27 cellular contexts compared by ENCODE assay signal in genomic region chr1:28855046-28855445, GRCh38. TPM values are rescaled to one million over a fixed set of nuclear protein-coding genes. Genes with fewer than 3 reads are reported as not detected.
DNase-seq lines count a peak whose midpoint lies in the region; ATAC-seq and TF ChIP-seq lines count a peak whose summit lies in the region.
"Had no signal": no experiment of that assay in that cellular context is flagged by ENCODE, and none has a peak within 500 bp of the region (broad histone marks: within the 10 kb centered on the region; RNA-seq: fewer than 3 reads in every experiment).

No MANE protein-coding gene starts in this region.

- H4K91ac ChIP-seq in mesenchymal stem cell (ENCODE audit: low read length): no peak overlapping the region

- no peaks in the 10 kb centered on the region for H3K9me3 Mint-ChIP-seq in stimulated activated naive CD8-positive, alpha-beta T cell treated with anti-CD3 and anti-CD28 coated beads, Interleukin-15, amount 100 ng/mL, for 72 hours
- H3K9me3 Mint-ChIP-seq: CD8-positive, alpha-beta T cell had no signal

- H3K27me3 ChIP-seq in mesenchymal stem cell (ENCODE audit: control insufficient read depth in 1 of 2, insufficient read depth in 1 of 2, low read length in 2 of 2) (peaks cover 38% of the 10 kb centered on the region in 2 experiments), MM.1S (replicated peaks; ENCODE audit: insufficient read depth, low read length) (no peaks in the 10 kb centered on the region; the same call in 1 of the 2 replicates)
- H3K27me3 ChIP-seq: SJCRH30 had no signal

- no peak overlapping the region for H3K18ac ChIP-seq in mesenchymal stem cell (ENCODE audit: low read depth in 1 of 2, low read length in 2 of 2)

- H3K79me1 ChIP-seq in mesenchymal stem cell (replicated peaks; ENCODE audit: low read length, poor library complexity, severe bottlenecking): no peaks in the 10 kb centered on the region

- no peak overlapping the region for H2BK15ac ChIP-seq in mesenchymal stem cell (ENCODE audit: low read depth, poor library complexity, severe bottlenecking)

- no peak overlapping the region for H4K8ac ChIP-seq in mesenchymal stem cell (ENCODE audit: low read length)

- H4K20me1 ChIP-seq in MM.1S (ENCODE audit: insufficient read depth, low read length): no peaks in the 10 kb centered on the region

- H3K23ac ChIP-seq in mesenchymal stem cell (ENCODE audit: low read length in 2 of 2): no peak overlapping the region

- H3K36me3 ChIP-seq in mesenchymal stem cell (ENCODE audit: control insufficient read depth in 1 of 2, insufficient read depth in 2 of 2, low read depth in 1 of 2, low read length in 2 of 2) (no peaks in the 10 kb centered on the region), MM.1S (replicated peaks; ENCODE audit: insufficient read depth, low read length) (no peaks in the 10 kb centered on the region)

- DNase-seq in stimulated activated naive CD8-positive, alpha-beta T cell treated with anti-CD3 and anti-CD28 coated beads, Interleukin-15, Interleukin-2, amounts not matched to agents 100 U/mL and 50 U/mL, for 24 hours: no peak
- no peak for DNase-seq in stimulated activated naive CD8-positive, alpha-beta T cell treated with anti-CD3 and anti-CD28 coated beads, Interleukin-15, amount 100 ng/mL, for 72 hours
- DNase-seq in T-helper 17 cell: no peak
- no peak for DNase-seq in mesenchymal stem cell
- DNase-seq in ecto neural progenitor cell (ENCODE audit: low spot score): no peak
- DNase-seq in MM.1S: no peak
- no peak for DNase-seq in activated CD4-positive, CD25-positive, alpha-beta regulatory T cell (lab: John Stamatoyannopoulos, UW)
- DNase-seq: CD8-positive, alpha-beta T cell; DMS 273 treated with DMSO at 0.1 percent for 48 hours; DMS79; EL; GDM1; GOT3; IMR-90; MV-4-11; NCI-H1105; NCI-H1436 treated with DMSO at 0.1 percent for 48 hours; NCI-H187 treated with DMSO at 0.1 percent for 48 hours; NCI-H2107; NCI-H446; NCI-H524 treated with DMSO at 0.1 percent for 48 hours; NK-92 treated with Interleukin-12 subunit alpha and Interleukin-12 subunit beta, amount 100 ng/mL, for 24 hours; PC-3 had no signal

- H3K4ac ChIP-seq in mesenchymal stem cell (ENCODE audit: low read depth in 1 of 2, low read length in 2 of 2): no peak overlapping the region

- H3K27ac ChIP-seq in mesenchymal stem cell (ENCODE audit: low read length, poor library complexity, severe bottlenecking) (no peak overlapping the region), MM.1S (ENCODE audit: low read length) (no peak overlapping the region)
- H3K27ac ChIP-seq: C4-2B, KMS-11, SJCRH30 had no signal

- H3K14ac ChIP-seq in mesenchymal stem cell (ENCODE audit: low read length in 2 of 2): no peak overlapping the region

- 90% methylated on average over 8 of the region's 8 CpGs for WGBS in mesenchymal stem cell

- no peak overlapping the region for H2BK120ac ChIP-seq in mesenchymal stem cell (ENCODE audit: low read depth, low read length)

- ATAC-seq in stimulated activated naive CD8-positive, alpha-beta T cell treated with anti-CD3 and anti-CD28 coated beads, Interleukin-15, Interleukin-2, amounts not matched to agents 100 U/mL and 50 U/mL, for 24 hours: peak; percentile 19
- no peak for ATAC-seq in stimulated activated naive CD8-positive, alpha-beta T cell treated with anti-CD3 and anti-CD28 coated beads, Interleukin-15, amount 100 ng/mL, for 72 hours
- ATAC-seq in T-helper 17 cell: no peak
- ATAC-seq: CD8-positive, alpha-beta T cell; PC-3; SK-N-SH treated with all-trans-retinoic acid at 6 μM for 48 hours had no signal

- H2BK12ac ChIP-seq in mesenchymal stem cell (ENCODE audit: low read length in 2 of 2): no peak overlapping the region

- H2BK5ac ChIP-seq in mesenchymal stem cell (ENCODE audit: low read depth, low read length, poor library complexity, severe bottlenecking): no peak overlapping the region

- H3K4me3 ChIP-seq in mesenchymal stem cell (ENCODE audit: insufficient read depth in 1 of 2, low read depth in 1 of 2, low read length in 2 of 2) (no peak overlapping the region), MM.1S (ENCODE audit: low read length) (no peak overlapping the region)
- H3K4me3 ChIP-seq: SJCRH30 had no signal

- H3K9me3 ChIP-seq in T-helper 17 cell (ENCODE audit: control insufficient read depth, low read length, poor library complexity, severe bottlenecking) (no peaks in the 10 kb centered on the region), mesenchymal stem cell (ENCODE audit: control insufficient read depth, low read length) (no peaks in the 10 kb centered on the region), MM.1S (replicated peaks; ENCODE audit: insufficient read depth, low read length) (no peaks in the 10 kb centered on the region)
- H3K9me3 ChIP-seq: SJCRH30 had no signal

- no peaks in the 10 kb centered on the region for H3F3A ChIP-seq in MM.1S (ENCODE audit: insufficient read depth, low read length)

- H2AFZ ChIP-seq in mesenchymal stem cell (ENCODE audit: low read depth, low read length): no peak overlapping the region
- no peak overlapping the region for H2AFZ ChIP-seq in MM.1S (ENCODE audit: low read length)

- H3K4me3 Mint-ChIP-seq in stimulated activated naive CD8-positive, alpha-beta T cell treated with anti-CD3 and anti-CD28 coated beads, Interleukin-15, amount 100 ng/mL, for 72 hours: no peak overlapping the region
- H3K4me3 Mint-ChIP-seq in T-helper 17 cell: no peak overlapping the region
- H3K4me3 Mint-ChIP-seq: CD8-positive, alpha-beta T cell had no signal

- H3K9ac ChIP-seq in mesenchymal stem cell (ENCODE audit: low read length) (no peak overlapping the region), MM.1S (ENCODE audit: low read length) (no peak overlapping the region)
- H3K9ac ChIP-seq: KMS-11 had no signal

- H3K4me1 ChIP-seq in mesenchymal stem cell (ENCODE audit: control insufficient read depth, insufficient read depth, low read depth, low read length) (peaks cover 16% of the 10 kb centered on the region), MM.1S (ENCODE audit: low read length) (no peaks in the 10 kb centered on the region)

- no peak overlapping the region for H3K27ac Mint-ChIP-seq in stimulated activated naive CD8-positive, alpha-beta T cell treated with anti-CD3 and anti-CD28 coated beads, Interleukin-15, amount 100 ng/mL, for 72 hours
- peak overlapping the region; percentile 45 for H3K27ac Mint-ChIP-seq in T-helper 17 cell
- H3K27ac Mint-ChIP-seq: CD8-positive, alpha-beta T cell had no signal

- no peaks in the 10 kb centered on the region for H3K79me2 ChIP-seq in MM.1S (ENCODE audit: low read length)

- H2AK5ac ChIP-seq in mesenchymal stem cell (ENCODE audit: low read length, severe bottlenecking): peak overlapping the region; percentile 55

- H3K36me3 Mint-ChIP-seq in T-helper 17 cell (ENCODE audit: low read depth): peaks cover 6% of the 10 kb centered on the region
- H3K36me3 Mint-ChIP-seq: CD8-positive, alpha-beta T cell had no signal

- TF ChIP-seq CTCF in MM.1S (IDR thresholded peaks at IDR 0.05; ENCODE audit: low read length): no peak

- no peaks in the 10 kb centered on the region for H3K9me2 ChIP-seq in MM.1S (replicated peaks; ENCODE audit: insufficient read depth, low read length)

- H3K4me1 Mint-ChIP-seq in stimulated activated naive CD8-positive, alpha-beta T cell treated with anti-CD3 and anti-CD28 coated beads, Interleukin-15, amount 100 ng/mL, for 72 hours: peaks cover 8% of the 10 kb centered on the region
- H3K4me1 Mint-ChIP-seq in T-helper 17 cell: peaks cover 6% of the 10 kb centered on the region

- peaks cover 29% of the 10 kb centered on the region for H3K27me3 Mint-ChIP-seq in stimulated activated naive CD8-positive, alpha-beta T cell treated with anti-CD3 and anti-CD28 coated beads, Interleukin-15, amount 100 ng/mL, for 72 hours
- H3K27me3 Mint-ChIP-seq in T-helper 17 cell: peaks cover 48% of the 10 kb centered on the region

- no peak overlapping the region for H3K4me2 ChIP-seq in mesenchymal stem cell (ENCODE audit: low read length, poor library complexity, severe bottlenecking)
- H3K4me2 ChIP-seq in MM.1S (ENCODE audit: low read depth, low read length): no peak overlapping the region
- H3K4me2 ChIP-seq: KMS-11 had no signal

RNA-seq across cellular contexts. Expression of gene OPRD1, which starts 43.1 kb away (rescaled TPM):
- not detected for total RNA-seq in T-helper 17 cell
- not detected for polyA plus RNA-seq in mesenchymal stem cell (2013, experiment 1 of 2)
- polyA plus RNA-seq in mesenchymal stem cell (2013, experiment 2 of 2): not detected
- total RNA-seq: CD8-positive, alpha-beta T cell; PC-3 had no signal
- polyA plus RNA-seq: IMR-90 had no signal

RNA-seq across cellular contexts. Expression of gene EPB41, which starts 59.3 kb away (rescaled TPM):
- 100 to 1,000 TPM; 193 to 221 TPM for total RNA-seq in T-helper 17 cell
- polyA plus RNA-seq in mesenchymal stem cell (2013, experiment 1 of 2): 4.3 TPM
- polyA plus RNA-seq in mesenchymal stem cell (2013, experiment 2 of 2): 4.4 TPM
